Comparison of ENCODE assay signal across 8 cellular contexts in the genomic region with DNA sequence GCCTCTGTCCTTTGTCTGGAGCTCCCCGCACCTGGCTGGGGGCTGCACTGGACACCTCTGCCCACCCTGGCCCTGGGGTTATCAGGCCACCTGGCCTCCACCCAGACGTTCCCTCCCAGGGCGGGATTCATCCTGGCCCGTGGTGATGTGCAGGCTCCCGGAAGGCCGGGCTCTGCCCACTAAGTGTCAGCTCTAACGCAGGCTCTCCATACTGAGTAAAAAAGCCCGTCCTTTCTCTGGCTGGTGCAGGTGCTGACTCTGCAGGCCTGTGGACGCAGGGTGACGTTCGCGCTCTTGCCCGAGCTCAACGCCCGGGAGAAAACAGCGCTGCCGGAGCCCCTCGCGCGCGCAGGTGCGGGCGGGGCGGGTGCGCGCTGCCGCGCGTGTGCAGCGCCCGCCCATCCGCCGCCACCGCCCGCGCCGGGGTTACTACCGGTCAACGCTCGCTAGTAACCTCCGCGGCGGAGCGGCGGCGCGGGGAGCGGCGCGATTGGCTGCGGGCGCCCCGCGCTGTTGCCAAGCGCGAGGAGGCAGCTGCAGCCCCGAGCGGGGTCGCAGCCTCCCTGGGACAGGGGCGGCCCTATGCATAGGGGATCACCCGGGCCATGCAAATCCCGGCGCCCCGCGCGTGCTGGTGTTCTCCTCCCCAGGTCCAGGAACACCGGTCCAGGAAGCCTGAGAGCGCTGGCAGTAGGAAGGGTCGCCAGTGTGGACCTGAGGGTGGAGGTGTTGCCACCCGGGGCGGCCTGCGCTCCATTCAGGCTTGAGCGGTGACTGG.
A peak's percentile ranks its signal among the peaks of the same experiment; 100 is the strongest.
DNase-seq lines count a peak whose midpoint lies in the region; ATAC-seq and TF ChIP-seq lines count a peak whose summit lies in the region.

No MANE protein-coding gene starts in this region.

- ATAC-seq in GM21515 (IDR thresholded peaks at IDR 0.05; ENCODE audit: unreplicated experiment) = peak; percentile 37

- DNase-seq in CD1c-positive myeloid dendritic cell (ENCODE audit: extremely low spot score) (peak; percentile 91), NCI-H2029 (lab: John Stamatoyannopoulos, UW) (peak; percentile 88), cardiac fibroblast (ENCODE audit: low read depth in 2 of 2) (peak; percentile 34 to 36), kidney tubule cell (ENCODE audit: low spot score) (peak; percentile 35), HK-2 (ENCODE audit: unreplicated experiment) (no peak)
- DNase-seq in activated CD4-positive, CD25-positive, alpha-beta regulatory T cell treated with anti-CD3 and anti-CD28 coated beads, Interleukin-2, amount 50 U/mL, for 72 hours = peak; percentile 79
- peak; percentile 77 to 78 for DNase-seq in stimulated activated CD4-positive, alpha-beta T cell treated with anti-CD3 and anti-CD28 coated beads, Interleukin-15, amount 100 ng/mL, for 48 hours (ENCODE audit: low read depth in 2 of 2)

- TF ChIP-seq CTCF in cardiac fibroblast (IDR thresholded peaks at IDR 0.05; ENCODE audit: low read depth, low read length) = no peak

- H3K4me3 ChIP-seq in cardiac fibroblast (replicated peaks in 1 of 2; ENCODE audit: low read depth in 2 of 2, low read length in 2 of 2) = peak overlapping the region; percentile 43 to 51
